ENCODE assay signal across 24 cellular contexts in genomic region chr7:81761821-81762220, GRCh38. TPM values are rescaled to one million over a fixed set of nuclear protein-coding genes. Genes with fewer than 3 reads are reported as not detected.
"Had no signal": no experiment of that assay in that cellular context is flagged by ENCODE, and none has a peak within 500 bp of the region (broad histone marks: within the 10 kb centered on the region; RNA-seq: fewer than 3 reads in every experiment).

No MANE protein-coding gene starts in this region.

- ATAC-seq: activated naive CD4-positive, alpha-beta T cell treated with anti-CD3 and anti-CD28 coated beads, Interleukin-2, amount 50 U/mL, for 72 hours; activated T-helper 17 cell treated with anti-CD3 and anti-CD28 coated beads, Interleukin-2, amount 50 U/mL, for 72 hours; effector memory CD8-positive, alpha-beta T cell; left lung; naive thymus-derived CD8-positive, alpha-beta T cell; right cardiac atrium; T-cell had no signal

- H3K27me3 Mint-ChIP-seq: activated T-cell treated with anti-CD3 and anti-CD28 coated beads, Interleukin-2, amount 50 U/mL, for 24 hours; activated T-helper 17 cell treated with anti-CD3 and anti-CD28 coated beads, Interleukin-2, amount 50 U/mL, for 72 hours; brain; dendritic cell treated with granulocyte-macrophage colony-stimulating factor and Interleukin-4, amounts not matched to agents 40 ng/mL and 50 ng/mL, for 4 days; effector memory CD8-positive, alpha-beta T cell; naive thymus-derived CD8-positive, alpha-beta T cell; stimulated activated naive CD8-positive, alpha-beta T cell treated with anti-CD3 and anti-CD28 coated beads, Interleukin-15, Interleukin-2, amounts not matched to agents 100 ng/mL and 50 ng/mL, for 24 hours; T-cell had no signal

- H3K4me3 Mint-ChIP-seq: activated T-cell treated with anti-CD3 and anti-CD28 coated beads, Interleukin-2, amount 50 U/mL, for 24 hours; activated T-helper 17 cell treated with anti-CD3 and anti-CD28 coated beads, Interleukin-2, amount 50 U/mL, for 72 hours; brain; dendritic cell treated with granulocyte-macrophage colony-stimulating factor and Interleukin-4, amounts not matched to agents 40 ng/mL and 50 ng/mL, for 4 days; effector memory CD8-positive, alpha-beta T cell; mesothelial cell of epicardium; naive thymus-derived CD8-positive, alpha-beta T cell; stimulated activated naive CD8-positive, alpha-beta T cell treated with anti-CD3 and anti-CD28 coated beads, Interleukin-15, Interleukin-2, amounts not matched to agents 100 ng/mL and 50 ng/mL, for 24 hours; T-cell had no signal

- H3K4me1 ChIP-seq: parathyroid adenoma had no signal

- H3K36me3 ChIP-seq: WERI-Rb-1 had no signal

- H3K4me1 Mint-ChIP-seq: activated T-helper 17 cell treated with anti-CD3 and anti-CD28 coated beads, Interleukin-2, amount 50 U/mL, for 72 hours; naive thymus-derived CD8-positive, alpha-beta T cell; T-cell had no signal

- H3K79me2 ChIP-seq: parathyroid adenoma had no signal

- H3K9me3 ChIP-seq: esophagus muscularis mucosa, left lung, neutrophil, tibial artery had no signal

- H3K36me3 Mint-ChIP-seq: activated naive CD4-positive, alpha-beta T cell treated with anti-CD3 and anti-CD28 coated beads, Interleukin-2, amount 50 U/mL, for 72 hours; brain; mesothelial cell of epicardium; naive thymus-derived CD8-positive, alpha-beta T cell; T-cell had no signal

- H2AFZ ChIP-seq: parathyroid adenoma had no signal

- H3K9ac ChIP-seq: parathyroid adenoma had no signal

- H3K27ac ChIP-seq: left lung, neutrophil, parathyroid adenoma, WERI-Rb-1 had no signal

- H3K9me3 Mint-ChIP-seq: activated T-cell treated with anti-CD3 and anti-CD28 coated beads, Interleukin-2, amount 50 U/mL, for 24 hours; dendritic cell treated with granulocyte-macrophage colony-stimulating factor and Interleukin-4, amounts not matched to agents 40 ng/mL and 50 ng/mL, for 4 days; mesothelial cell of epicardium had no signal

- H3K27me3 ChIP-seq: esophagus muscularis mucosa, left lung, neutrophil, tibial artery had no signal

- DNase-seq: activated CD4-positive, alpha-beta T cell treated with anti-CD3 and anti-CD28 coated beads for 1 hour; activated CD4-positive, alpha-beta T cell treated with anti-CD3 and anti-CD28 coated beads, Interleukin-2, amount 50 U/mL, for 1 hour; activated T-cell treated with anti-CD3 and anti-CD28 coated beads, Interleukin-2, amount 50 U/mL, for 24 hours; aorta; effector memory CD8-positive, alpha-beta T cell; head of caudate nucleus; kidney glomerular epithelial cell; left lung; naive thymus-derived CD8-positive, alpha-beta T cell; right cardiac atrium; stimulated activated CD4-positive, alpha-beta T cell treated with anti-CD3 and anti-CD28 coated beads, Interleukin-12 subunit alpha, Interleukin-12 subunit beta, amount 100 ng/mL, for 4 hours; T-cell; tibial artery; WERI-Rb-1 had no signal

- H3K27ac Mint-ChIP-seq: activated naive CD4-positive, alpha-beta T cell treated with anti-CD3 and anti-CD28 coated beads, Interleukin-2, amount 50 U/mL, for 72 hours; activated T-cell treated with anti-CD3 and anti-CD28 coated beads, Interleukin-2, amount 50 U/mL, for 24 hours; activated T-helper 17 cell treated with anti-CD3 and anti-CD28 coated beads, Interleukin-2, amount 50 U/mL, for 72 hours; dendritic cell treated with granulocyte-macrophage colony-stimulating factor and Interleukin-4, amounts not matched to agents 40 ng/mL and 50 ng/mL, for 4 days; effector memory CD8-positive, alpha-beta T cell; mesothelial cell of epicardium; naive thymus-derived CD8-positive, alpha-beta T cell; stimulated activated naive CD8-positive, alpha-beta T cell treated with anti-CD3 and anti-CD28 coated beads, Interleukin-15, Interleukin-2, amounts not matched to agents 100 ng/mL and 50 ng/mL, for 24 hours; T-cell had no signal

- H3K4me3 ChIP-seq: esophagus muscularis mucosa, left lung, lung, tibial artery had no signal

RNA-seq across cellular contexts. Expression of gene HGF, which starts 8.0 kb away (rescaled TPM):
- total RNA-seq: activated T-helper 17 cell treated with anti-CD3 and anti-CD28 coated beads, Interleukin-2, amount 50 U/mL, for 72 hours had no signal
- polyA plus RNA-seq: naive thymus-derived CD8-positive, alpha-beta T cell had no signal
